In genomic region chr15:43920815-43921214, GRCh38 we compare ENCODE assay signal across 14 cellular contexts.
DNase-seq lines count a peak whose midpoint lies in the region; TF ChIP-seq lines count a peak whose summit lies in the region.
"Had no signal": no experiment of that assay in that cellular context is flagged by ENCODE, and none has a peak within 500 bp of the region (broad histone marks: within the 10 kb centered on the region; RNA-seq: fewer than 3 reads in every experiment).

No MANE protein-coding gene starts in this region.

- H3K27me3 Mint-ChIP-seq in activated CD4-positive, alpha-beta memory T cell treated with anti-CD3 and anti-CD28 coated beads, Interleukin-2, amount 10 ng/mL, durations not matched to agents 7 days and 5 days: no peaks in the 10 kb centered on the region
- H3K27me3 Mint-ChIP-seq in T-helper 2 cell treated with Interferon-gamma antibody and Interleukin-4, amounts not matched to agents 5 μg/mL and 100 μg/mL, for 36 hours (ENCODE audit: low read depth): no peaks in the 10 kb centered on the region

- no peak overlapping the region for H3K4me3 ChIP-seq in brain microvascular endothelial cell (ENCODE audit: low read depth, low read length)
- H3K4me3 ChIP-seq: A549, coronary artery, transverse colon had no signal

- no peaks in the 10 kb centered on the region for H3K36me3 ChIP-seq in brain microvascular endothelial cell (replicated peaks)
- H3K36me3 ChIP-seq: transverse colon had no signal

- no peak overlapping the region for H3K4me3 Mint-ChIP-seq in activated CD4-positive, alpha-beta memory T cell treated with anti-CD3 and anti-CD28 coated beads, Interleukin-2, amount 10 ng/mL, durations not matched to agents 7 days and 5 days
- no peak overlapping the region for H3K4me3 Mint-ChIP-seq in T-helper 2 cell treated with Interferon-gamma antibody and Interleukin-4, amounts not matched to agents 5 μg/mL and 100 μg/mL, for 36 hours

- TF ChIP-seq CTCF in brain microvascular endothelial cell (IDR thresholded peaks at IDR 0.05; ENCODE audit: low read depth, low read length, missing control alignments): no peak

- no peaks in the 10 kb centered on the region for H3K9me3 Mint-ChIP-seq in activated CD4-positive, alpha-beta memory T cell treated with anti-CD3 and anti-CD28 coated beads, Interleukin-2, amount 10 ng/mL, durations not matched to agents 7 days and 5 days
- no peaks in the 10 kb centered on the region for H3K9me3 Mint-ChIP-seq in T-helper 2 cell treated with Interferon-gamma antibody and Interleukin-4, amounts not matched to agents 5 μg/mL and 100 μg/mL, for 36 hours

- CTCF ChIA-PET in activated CD4-positive, alpha-beta memory T cell treated with anti-CD3 and anti-CD28 coated beads, Interleukin-2, amount 10 ng/mL, durations not matched to agents 7 days and 5 days (lab: Charles Lee): no interaction called here

- no peaks in the 10 kb centered on the region for H3K36me3 Mint-ChIP-seq in activated CD4-positive, alpha-beta memory T cell treated with anti-CD3 and anti-CD28 coated beads, Interleukin-2, amount 10 ng/mL, durations not matched to agents 7 days and 5 days (ENCODE audit: low read depth)
- no peaks in the 10 kb centered on the region for H3K36me3 Mint-ChIP-seq in T-helper 2 cell treated with Interferon-gamma antibody and Interleukin-4, amounts not matched to agents 5 μg/mL and 100 μg/mL, for 36 hours (ENCODE audit: low read depth)

- DNase-seq in NCI-H187 (lab: John Stamatoyannopoulos, UW) (peak; percentile 42 to 46), NCI-H187 treated with DMSO at 0.1 percent for 48 hours (lab: John Stamatoyannopoulos, UW) (no peak), NCI-H2227 (lab: John Stamatoyannopoulos, UW; ENCODE audit: unreplicated experiment) (peak; percentile 22), brain microvascular endothelial cell (peak; percentile 35), retina (peak; percentile 66)
- DNase-seq in activated effector memory CD4-positive, alpha-beta T cell treated with anti-CD3 and anti-CD28 coated beads, Interleukin-2, amount 50 U/mL, for 16 hours: no peak
- no peak for DNase-seq in activated CD4-positive, alpha-beta memory T cell treated with anti-CD3 and anti-CD28 coated beads, Interleukin-2, amount 10 ng/mL, durations not matched to agents 7 days and 5 days
- no peak for DNase-seq in T-helper 2 cell treated with Interferon-gamma antibody and Interleukin-4, amounts not matched to agents 5 μg/mL and 100 μg/mL, for 36 hours (ENCODE audit: low spot score)
- DNase-seq: activated gamma-delta T cell treated with Interleukin-2 at 50 U/mL for 16 hours, EL, KBM-7, transverse colon had no signal

- H3K27ac Mint-ChIP-seq in activated CD4-positive, alpha-beta memory T cell treated with anti-CD3 and anti-CD28 coated beads, Interleukin-2, amount 10 ng/mL, durations not matched to agents 7 days and 5 days: no peak overlapping the region
- H3K27ac Mint-ChIP-seq in T-helper 2 cell treated with Interferon-gamma antibody and Interleukin-4, amounts not matched to agents 5 μg/mL and 100 μg/mL, for 36 hours: no peak overlapping the region

- in situ Hi-C loops in brain microvascular endothelial cell (cut with HindIII; ENCODE audit: low pct_ligation_motif_present, low sequenced_read_pairs): loop anchor here (25.0 kb wide), 1 partner anchor 291 kb away; no protein-coding TSS in a partner anchor

- no peak overlapping the region for H3K27ac ChIP-seq in brain microvascular endothelial cell
- H3K27ac ChIP-seq: A549, coronary artery, transverse colon had no signal

- POLR2A ChIA-PET in activated CD4-positive, alpha-beta memory T cell treated with anti-CD3 and anti-CD28 coated beads, Interleukin-2, amount 10 ng/mL, durations not matched to agents 7 days and 5 days (lab: Charles Lee): no interaction called here

- H3K27me3 ChIP-seq in brain microvascular endothelial cell (replicated peaks): no peaks in the 10 kb centered on the region
- H3K27me3 ChIP-seq: transverse colon had no signal

- no peaks in the 10 kb centered on the region for H3K4me1 Mint-ChIP-seq in activated CD4-positive, alpha-beta memory T cell treated with anti-CD3 and anti-CD28 coated beads, Interleukin-2, amount 10 ng/mL, durations not matched to agents 7 days and 5 days
- peaks cover 2% of the 10 kb centered on the region for H3K4me1 Mint-ChIP-seq in T-helper 2 cell treated with Interferon-gamma antibody and Interleukin-4, amounts not matched to agents 5 μg/mL and 100 μg/mL, for 36 hours (ENCODE audit: low read depth)

Comparison
In these comparisons a context has a peak if more than half of its experiments do, and no peak if none do; other contexts are left out.
1. DNase-seq: peak in NCI-H187 (2 of 2), NCI-H2227 (single experiment), brain microvascular endothelial cell (single experiment) and retina (single experiment); none in NCI-H187 treated with DMSO at 0.1 percent for 48 hours (single experiment), activated effector memory CD4-positive, alpha-beta T cell treated with anti-CD3 and anti-CD28 coated beads, Interleukin-2, amount 50 U/mL, for 16 hours (single experiment), activated CD4-positive, alpha-beta memory T cell treated with anti-CD3 and anti-CD28 coated beads, Interleukin-2, amount 10 ng/mL, durations not matched to agents 7 days and 5 days (single experiment) and T-helper 2 cell treated with Interferon-gamma antibody and Interleukin-4, amounts not matched to agents 5 μg/mL and 100 μg/mL, for 36 hours (single experiment).